ENCODE assay signal across 20 cellular contexts in genomic region chr21:15472108-15472507, GRCh38.
"Had no signal": no experiment of that assay in that cellular context is flagged by ENCODE, and none has a peak within 500 bp of the region (broad histone marks: within the 10 kb centered on the region; RNA-seq: fewer than 3 reads in every experiment).

No MANE protein-coding gene starts in this region.

- H3K27ac ChIP-seq: epithelial cell of prostate, esophagus squamous epithelium, hepatocyte, neural progenitor cell, ovary, stomach, thoracic aorta, transverse colon had no signal

- H3K36me3 ChIP-seq: esophagus squamous epithelium, neural progenitor cell, ovary, stomach, thoracic aorta, transverse colon had no signal

- H3K27me3 ChIP-seq: esophagus squamous epithelium, hepatocyte, neural progenitor cell, ovary, stomach, transverse colon had no signal

- DNase-seq: effector memory CD8-positive, alpha-beta T cell; esophagus squamous epithelium; foreskin fibroblast; kidney; mesenchymal stem cell; midbrain; nucleus accumbens; ovary; small intestine; stimulated activated CD4-positive, alpha-beta T cell treated with anti-CD3 and anti-CD28 coated beads, Interleukin-12 subunit alpha, Interleukin-12 subunit beta, amount 100 ng/mL, for 4 hours; stimulated activated naive CD4-positive, alpha-beta T cell; stomach; substantia nigra; transverse colon had no signal

- H3K9me3 ChIP-seq: esophagus squamous epithelium, ovary, stomach, thoracic aorta, transverse colon had no signal

- H3K4me3 ChIP-seq: esophagus squamous epithelium, hepatocyte, lung, neural progenitor cell, ovary, stomach, thoracic aorta, transverse colon had no signal

- H3K4me1 ChIP-seq: esophagus squamous epithelium, stomach had no signal

- ATAC-seq: effector memory CD8-positive, alpha-beta T cell; natural killer cell treated with Interleukin-12 subunit alpha and Interleukin-12 subunit beta and Interleukin-15 and Interleukin-18, amount 100 ng/mL, for 72 hours had no signal
